In the genomic region with DNA sequence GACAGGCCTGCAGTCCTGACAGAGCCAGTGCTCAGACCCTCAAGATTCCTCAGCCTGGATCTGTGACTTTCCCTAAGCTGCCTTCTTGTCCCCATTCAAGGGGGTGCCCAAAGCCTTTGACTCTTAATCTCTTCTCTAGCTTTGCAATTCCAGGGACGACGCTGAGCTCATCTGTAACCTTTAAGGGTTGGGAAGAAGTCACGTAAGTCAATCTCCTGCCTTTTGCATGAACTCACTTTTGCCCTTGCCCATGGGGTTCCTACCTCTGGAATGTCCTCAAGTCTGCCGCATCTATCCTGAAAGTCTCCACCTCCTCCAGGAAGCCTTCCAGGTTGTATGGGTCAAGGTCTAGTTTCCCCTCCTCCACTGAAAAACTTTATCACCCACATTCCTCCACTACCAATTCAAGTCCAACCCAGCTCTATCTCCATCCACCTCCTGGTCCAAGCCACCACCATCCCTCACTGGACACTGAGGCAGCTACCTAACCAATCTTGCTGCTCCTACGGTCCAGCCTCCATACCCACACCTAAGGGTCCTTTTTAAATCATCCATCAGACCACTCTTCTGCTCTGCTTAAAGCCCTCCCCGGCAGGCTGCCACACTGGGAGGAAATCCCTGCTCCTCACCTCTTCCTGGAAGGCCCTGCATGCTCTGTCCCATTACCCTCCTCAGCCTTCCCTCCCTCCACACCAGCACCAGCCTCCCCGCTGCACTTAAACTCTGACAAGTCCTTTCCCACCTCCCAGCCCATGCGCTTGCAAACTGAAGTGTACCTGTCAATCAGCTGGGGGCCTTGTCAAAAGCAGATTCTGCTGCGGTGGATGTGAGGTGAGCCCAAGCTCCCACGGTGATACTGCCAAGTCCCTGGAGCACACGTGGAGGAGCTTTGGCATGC, we compare ENCODE assay signal across 16 cellular contexts. TPM values are rescaled to one million over a fixed set of nuclear protein-coding genes. Genes with fewer than 3 reads are reported as not detected.
DNase-seq lines count a peak whose midpoint lies in the region; ATAC-seq, FAIRE-seq and TF ChIP-seq lines count a peak whose summit lies in the region.
"Had no signal": no experiment of that assay in that cellular context is flagged by ENCODE, and none has a peak within 500 bp of the region (broad histone marks: within the 10 kb centered on the region; RNA-seq: fewer than 3 reads in every experiment).

No MANE protein-coding gene starts in this region.

- H3K27ac ChIP-seq in A549 (no peak overlapping the region), HL-60 (replicated peaks) (peak overlapping the region; percentile 54), caudate nucleus (ENCODE audit: low read depth, low read length) (peak overlapping the region; percentile 27), muscle layer of colon (ENCODE audit: low read depth, low read length) (peak overlapping the region; percentile 21)
- H3K27ac ChIP-seq: GM23248, lower lobe of right lung had no signal

- H3K4me1 ChIP-seq in A549 (peaks cover 11% of the 10 kb centered on the region; the same call in 2 of the 3 replicates), muscle layer of colon (ENCODE audit: insufficient read depth, low read length) (no peaks in the 10 kb centered on the region)

- FAIRE-seq in A549 (lab: Jason Lieb, UNC), result no peak

- no peak for ATAC-seq in A549
- no peak for ATAC-seq in HG03135 (IDR thresholded peaks at IDR 0.05; ENCODE audit: unreplicated experiment)
- no peak for ATAC-seq in GM21717 (IDR thresholded peaks at IDR 0.05; ENCODE audit: unreplicated experiment)
- ATAC-seq: activated CD8-positive, alpha-beta memory T cell treated with anti-CD3 and anti-CD28 coated beads, Interleukin-2, amount 10 ng/mL, durations not matched to agents 7 days and 5 days had no signal

- no peak overlapping the region for H3K4me2 ChIP-seq in A549
- H3K4me2 ChIP-seq: SK-N-SH had no signal

- H3K36me3 ChIP-seq in muscle layer of colon (ENCODE audit: insufficient read depth, low read length), result no peaks in the 10 kb centered on the region
- H3K36me3 ChIP-seq: lower lobe of right lung had no signal

- 88% methylated on average over 11 of the region's 11 CpGs for WGBS in A549 (ENCODE audit: missing lambda C conversion rate)

- H3K4me3 ChIP-seq in A549, result no peak overlapping the region
- no peak overlapping the region for H3K4me3 ChIP-seq in HL-60 (replicated peaks; ENCODE audit: insufficient read depth, low read length)
- no peak overlapping the region for H3K4me3 ChIP-seq in muscle layer of colon (ENCODE audit: low read depth in 1 of 2, low read length in 2 of 2)
- H3K4me3 ChIP-seq: GM23248, lower lobe of right lung had no signal

- POLR2A ChIA-PET in A549 (lab: Yijun Ruan, JAX) (no interaction called here), HEK293T (lab: Yijun Ruan, JAX) (interaction anchor here (1.6 kb wide), 1 partner anchor 10 kb away, joined by 5 read pairs; no protein-coding TSS in a partner anchor)

- no peaks in the 10 kb centered on the region for H3K27me3 ChIP-seq in HL-60 (ENCODE audit: insufficient read depth, poor library complexity, severe bottlenecking)
- H3K27me3 ChIP-seq in muscle layer of colon (ENCODE audit: control insufficient read depth in 1 of 2, insufficient read depth in 2 of 2, low read length in 2 of 2), result no peaks in the 10 kb centered on the region

- no peak for TF ChIP-seq POLR2A in A549 (IDR thresholded peaks at IDR 0.05; ENCODE audit: low read length)

- H3K9ac ChIP-seq in muscle layer of colon (ENCODE audit: low read length), result no peak overlapping the region
- H3K9ac ChIP-seq: GM23248, SK-N-SH had no signal

- TF ChIP-seq EP300 in A549 (IDR thresholded peaks at IDR 0.05), result no peak

- H3K9me3 ChIP-seq in A549 (no peaks in the 10 kb centered on the region), muscle layer of colon (ENCODE audit: low read length) (no peaks in the 10 kb centered on the region)
- H3K9me3 ChIP-seq: lower lobe of right lung, SK-N-SH had no signal

- TF ChIP-seq CTCF in A549 (IDR thresholded peaks at IDR 0.05), result no peak
- TF ChIP-seq CTCF in HL-60 (IDR thresholded peaks at IDR 0.05; ENCODE audit: insufficient read depth, low read length), result no peak

- DNase-seq in A549 (ENCODE audit: low read depth in 1 of 2, low spot score in 1 of 2) (no peak), HL-60 (ENCODE audit: low read depth in 1 of 2, low spot score in 1 of 2) (no peak), caudate nucleus (lab: John Stamatoyannopoulos, UW) (no peak), HEK293T (ENCODE audit: extremely low spot score) (no peak), NCI-H187 treated with DMSO at 0.1 percent for 48 hours (lab: John Stamatoyannopoulos, UW) (no peak)
- DNase-seq: activated CD8-positive, alpha-beta memory T cell treated with anti-CD3 and anti-CD28 coated beads, Interleukin-2, amount 10 ng/mL, durations not matched to agents 7 days and 5 days; cortex of kidney; GM23248; NCI-H1092 treated with DMSO at 0.1 percent for 48 hours; OCI-M1; SK-N-SH; stimulated activated naive CD4-positive, alpha-beta T cell had no signal

- CTCF ChIA-PET in A549 (lab: Yijun Ruan, JAX), result interaction anchor here (0.6 to 2.8 kb wide), 6 partner anchors 15 to 507 kb away, joined by 3 to 11 read pairs (median 3); a partner anchor contains a TSS
- CTCF ChIA-PET in HEK293T (lab: Yijun Ruan, JAX), result no interaction called here

- TF ChIP-seq RAD21 in A549 (conservative IDR thresholded peaks at IDR 0.05 in 1 of 2, IDR thresholded peaks at IDR 0.05 in 1 of 2), result no peak

TF ChIP-seq in A549, 52 proteins besides CTCF, POLR2A, EP300 and RAD21:
- peak; percentile 62 for TF ChIP-seq ZFP36 (IDR thresholded peaks at IDR 0.05; ENCODE audit: borderline replicate concordance, partially characterized antibody)
- no peak for TF ChIP-seq FOSB (CRISPR knock-in tag; IDR thresholded peaks at IDR 0.05)

TF ChIP-seq in HEK293T, 16 proteins besides CTCF, POLR2A, EP300 and RAD21:
- TF ChIP-seq NFRKB (IDR thresholded peaks at IDR 0.05) (no peak), LEF1 (IDR thresholded peaks at IDR 0.05; ENCODE audit: borderline replicate concordance) (no peak)

RNA-seq across cellular contexts. Expression of a gene that starts 29.7 kb away (rescaled TPM):
- polyA plus RNA-seq in A549 (2011; rRNA removed) (3.6 and 4.3 TPM in 2 replicates), A549 (2017; fragmentation: RNase III; extraction: RNeasy Plus Mini Kit Qiagen cat#74134 plus additional on column Dnase treatment) (4.2 to 5.2 TPM (median 5.0 TPM) in 3 replicates)
- 9.7 and 13.2 TPM in 2 replicates for polyA plus RNA-seq in A549 (2012; cell fraction: cytosol; rRNA removed)
- polyA plus RNA-seq in A549 (2012; cell fraction: nucleus; rRNA removed), result 19.4 and 21.9 TPM in 2 replicates
- polyA minus RNA-seq in A549 (2011; rRNA and poly(A)+ RNA removed), result 5.0 and 5.5 TPM in 2 replicates

Comparison
In these comparisons a context has a peak if more than half of its experiments do, and no peak if none do; other contexts are left out.
1. H3K27ac ChIP-seq: peak in HL-60 (single experiment), caudate nucleus (single experiment) and muscle layer of colon (single experiment); none in A549 (0 of 2).